ENCODE assay signal across 1 cellular context in the genomic region with DNA sequence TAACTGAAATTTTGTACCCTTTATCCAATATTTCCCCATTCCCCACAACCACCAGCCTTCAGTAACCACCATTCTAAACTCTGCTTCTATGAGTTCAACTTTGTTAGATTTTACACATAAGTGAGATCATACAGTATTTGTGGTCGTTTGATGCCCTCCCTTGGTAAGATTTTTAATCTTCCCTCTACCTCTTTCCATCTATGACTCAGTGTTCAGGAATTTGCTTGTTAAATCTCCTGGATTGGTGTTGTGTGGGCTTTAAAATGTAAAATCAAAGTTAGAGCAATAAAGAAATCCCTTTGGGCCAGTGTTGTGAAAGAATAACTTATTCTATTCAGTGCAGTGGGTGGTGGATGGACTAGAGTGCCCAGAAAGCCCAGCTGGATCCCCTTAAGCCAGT.
TF ChIP-seq lines count a peak whose summit lies in the region.

No MANE protein-coding gene starts in this region.

TF ChIP-seq in GM23338, 12 proteins besides CTCF, POLR2A, EP300 and RAD21:
- TF ChIP-seq, protein P1, sequence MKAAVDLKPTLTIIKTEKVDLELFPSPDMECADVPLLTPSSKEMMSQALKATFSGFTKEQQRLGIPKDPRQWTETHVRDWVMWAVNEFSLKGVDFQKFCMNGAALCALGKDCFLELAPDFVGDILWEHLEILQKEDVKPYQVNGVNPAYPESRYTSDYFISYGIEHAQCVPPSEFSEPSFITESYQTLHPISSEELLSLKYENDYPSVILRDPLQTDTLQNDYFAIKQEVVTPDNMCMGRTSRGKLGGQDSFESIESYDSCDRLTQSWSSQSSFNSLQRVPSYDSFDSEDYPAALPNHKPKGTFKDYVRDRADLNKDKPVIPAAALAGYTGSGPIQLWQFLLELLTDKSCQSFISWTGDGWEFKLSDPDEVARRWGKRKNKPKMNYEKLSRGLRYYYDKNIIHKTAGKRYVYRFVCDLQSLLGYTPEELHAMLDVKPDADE (IDR thresholded peaks at IDR 0.05): no peak
- TF ChIP-seq CREB1 (CRISPR knock-in tag; IDR thresholded peaks at IDR 0.05; ENCODE audit: low read depth) (no peak), ZNF331 (CRISPR knock-in tag; IDR thresholded peaks at IDR 0.05; ENCODE audit: low read depth) (no peak), EZH2 (IDR thresholded peaks at IDR 0.05; ENCODE audit: low read depth, unreplicated experiment) (no peak), ZNF114 (CRISPR knock-in tag; IDR thresholded peaks at IDR 0.05) (no peak), EZH2phosphoT487 (IDR thresholded peaks at IDR 0.05; ENCODE audit: unreplicated experiment) (no peak)
TF ChIP-seq in GM23338: peak in this region for 0.
